ENCODE assay signal across 8 cellular contexts in genomic region chr10:93445978-93446720, GRCh38. TPM values are rescaled to one million over a fixed set of nuclear protein-coding genes. Genes with fewer than 3 reads are reported as not detected.
DNase-seq lines count a peak whose midpoint lies in the region; ATAC-seq and TF ChIP-seq lines count a peak whose summit lies in the region.

No MANE protein-coding gene starts in this region.

- no peak overlapping the region for H2AFZ ChIP-seq in neural progenitor cell (replicated peaks)

- H4K20me1 ChIP-seq in neural progenitor cell (ENCODE audit: low read depth), result no peaks in the 10 kb centered on the region

- TF ChIP-seq CTCF in heart right ventricle (IDR thresholded peaks at IDR 0.05) (no peak), neural progenitor cell (IDR thresholded peaks at IDR 0.05) (no peak), vagina (IDR thresholded peaks at IDR 0.05) (no peak)

- H3K4me3 Mint-ChIP-seq in neural progenitor cell, result no peak overlapping the region

- H3K36me3 ChIP-seq in heart right ventricle (peaks cover 0 to 43% (median 10%) of the 10 kb centered on the region in 9 donors), esophagus (ENCODE audit: control insufficient read depth in 2 of 2, insufficient read depth in 2 of 2, low read length in 1 of 2) (no peaks in the 10 kb centered on the region), neural progenitor cell (no peaks in the 10 kb centered on the region), vagina (peaks cover 0 to 20% of the 10 kb centered on the region in 2 donors)

- peaks cover 0 to 39% (median 22%) of the 10 kb centered on the region in 9 donors for H3K4me1 ChIP-seq in heart right ventricle
- peaks cover 0 to 5% of the 10 kb centered on the region in 2 donors for H3K4me1 ChIP-seq in esophagus (ENCODE audit: control insufficient read depth in 2 of 2, insufficient read depth in 2 of 2, low read length in 1 of 2)
- peaks cover 16% of the 10 kb centered on the region for H3K4me1 ChIP-seq in neural progenitor cell
- peaks cover 55% of the 10 kb centered on the region for H3K4me1 ChIP-seq in vagina

- no peaks in the 10 kb centered on the region for H3K9me3 ChIP-seq in heart right ventricle
- no peaks in the 10 kb centered on the region for H3K9me3 ChIP-seq in esophagus (ENCODE audit: control insufficient read depth in 2 of 2, insufficient read depth in 1 of 2, low read depth in 1 of 2, low read length in 1 of 2)
- H3K9me3 ChIP-seq in neural progenitor cell (ENCODE audit: low read depth), result no peaks in the 10 kb centered on the region
- H3K9me3 ChIP-seq in vagina, result no peaks in the 10 kb centered on the region

- H3K27me3 ChIP-seq in heart right ventricle (no peaks in the 10 kb centered on the region), esophagus (ENCODE audit: control insufficient read depth in 1 of 2, insufficient read depth in 2 of 2, low read length in 2 of 2) (no peaks in the 10 kb centered on the region), neural progenitor cell (no peaks in the 10 kb centered on the region), vagina (no peaks in the 10 kb centered on the region)

- no peaks in the 10 kb centered on the region for H3K9me3 Mint-ChIP-seq in neural progenitor cell

- H3K4me1 Mint-ChIP-seq in neural progenitor cell, result peaks cover 54% of the 10 kb centered on the region

- H3K4me3 ChIP-seq in heart right ventricle (no peak overlapping the region), esophagus (ENCODE audit: low read depth in 1 of 2, low read length in 2 of 2) (no peak overlapping the region), neural progenitor cell (no peak overlapping the region), vagina (no peak overlapping the region)

- no peak for DNase-seq in heart right ventricle
- no peak for DNase-seq in left ventricle myocardium superior
- no peak for DNase-seq in neural progenitor cell (ENCODE audit: low spot score)
- no peak for DNase-seq in vagina (ENCODE audit: extremely low spot score in 2 of 2)
- no peak for DNase-seq in NCI-H345 treated with DMSO at 0.1 percent for 48 hours (lab: John Stamatoyannopoulos, UW; ENCODE audit: unreplicated experiment)

- peak overlapping the region; percentile 100 for H3K27ac Mint-ChIP-seq in neural progenitor cell

- peaks cover 2% of the 10 kb centered on the region for H3K36me3 Mint-ChIP-seq in neural progenitor cell

- WGBS in heart right ventricle, 2 donors, result 79 to 80% methylated on average over 7 of the region's 7 CpGs
- 42 to 46% methylated on average over 7 of the region's 7 CpGs for WGBS in esophagus, 2 donors

- peak overlapping the region in 9 of 10 donors; percentile 36 to 81 (median 72) for H3K27ac ChIP-seq in heart right ventricle
- peak overlapping the region; percentile 86 to 91 for H3K27ac ChIP-seq in esophagus (ENCODE audit: low read depth in 2 of 2, low read length in 1 of 2)
- H3K27ac ChIP-seq in neural progenitor cell, result no peak overlapping the region
- peak overlapping the region; percentile 99 for H3K27ac ChIP-seq in vagina

- H3K9ac ChIP-seq in neural progenitor cell, result no peak overlapping the region

- no peaks in the 10 kb centered on the region for H3K79me2 ChIP-seq in neural progenitor cell (ENCODE audit: low read depth)

- ATAC-seq in heart right ventricle, result peak in 2 of 8 donors; percentile 11 to 34
- ATAC-seq in left ventricle myocardium superior, result no peak
- ATAC-seq in HG03442 (IDR thresholded peaks at IDR 0.05; ENCODE audit: unreplicated experiment), result no peak
- no peak for ATAC-seq in HG03039 (IDR thresholded peaks at IDR 0.05; ENCODE audit: unreplicated experiment)

- peak overlapping the region; percentile 64 for H3K4me2 ChIP-seq in neural progenitor cell

- H3K27me3 Mint-ChIP-seq in neural progenitor cell (ENCODE audit: insufficient read depth, low read depth), result peaks cover 14% of the 10 kb centered on the region

- intact Hi-C loops in heart right ventricle (cut with DNase I) (no loop called here), left ventricle myocardium superior (cut with micrococcal nuclease) (no loop called here), vagina (cut with DNase I) (no loop called here)

- TF ChIP-seq POLR2A in vagina (IDR thresholded peaks at IDR 0.05), result no peak

- peaks cover 12% of the 10 kb centered on the region for H3F3A ChIP-seq in neural progenitor cell (ENCODE audit: low read depth)

RNA-seq across cellular contexts. Expression of gene MYOF, which starts 36.0 kb away (rescaled TPM):
- total RNA-seq in heart right ventricle, result 10 to 100 TPM; 21.7 to 54.6 (median 41.6) TPM
- polyA plus RNA-seq in heart right ventricle, result 10 to 100 TPM; 14.5 to 32.4 TPM
- 21.0 TPM for total RNA-seq in left ventricle myocardium superior
- 10 to 100 TPM; 30.2 to 32.1 TPM for polyA plus RNA-seq in esophagus
- total RNA-seq in neural progenitor cell (ENCODE audit: low replicate concordance), result 1.2 and 1.6 TPM in 2 replicates
- total RNA-seq in vagina, result 107 TPM

RNA-seq across cellular contexts. Expression of gene CEP55, which starts 50.3 kb away (rescaled TPM):
- total RNA-seq in heart right ventricle, result 1 to 10 TPM in 2 of 10 donors, under 1 TPM in 5, not detected in 3; 0.13 to 4.4 (median 0.51) TPM
- polyA plus RNA-seq in heart right ventricle, result under 1 TPM; 0.20 to 0.22 TPM
- total RNA-seq in left ventricle myocardium superior, result 0.40 TPM
- polyA plus RNA-seq in esophagus, result 10 to 100 TPM in 1 of 2 donors, 1 to 10 TPM in 1; 8.3 to 11.5 TPM
- 36.8 and 57.7 TPM in 2 replicates for total RNA-seq in neural progenitor cell (ENCODE audit: low replicate concordance)
- 3.2 TPM for total RNA-seq in vagina
